Comparison of ENCODE assay signal across 12 cellular contexts in genomic region chr3:39254806-39255449, GRCh38. TPM values are rescaled to one million over a fixed set of nuclear protein-coding genes. Genes with fewer than 3 reads are reported as not detected.
A peak's percentile ranks its signal among the peaks of the same experiment; 100 is the strongest.
DNase-seq lines count a peak whose midpoint lies in the region; ATAC-seq and TF ChIP-seq lines count a peak whose summit lies in the region.
"Had no signal": no experiment of that assay in that cellular context is flagged by ENCODE, and none has a peak within 500 bp of the region (broad histone marks: within the 10 kb centered on the region; RNA-seq: fewer than 3 reads in every experiment).

No MANE protein-coding gene starts in this region.

- H3K27me3 ChIP-seq in MM.1S (replicated peaks; ENCODE audit: insufficient read depth, low read length) = no peaks in the 10 kb centered on the region
- no peaks in the 10 kb centered on the region for H3K27me3 ChIP-seq in prostate gland (replicated peaks; ENCODE audit: insufficient read depth)
- H3K27me3 ChIP-seq: adrenal gland, tibial nerve had no signal

- peak; percentile 25 for ATAC-seq in stimulated activated naive CD8-positive, alpha-beta T cell treated with anti-CD3 and anti-CD28 coated beads, Interleukin-15, Interleukin-2, amounts not matched to agents 100 U/mL and 50 U/mL, for 24 hours
- ATAC-seq in HG03135 (IDR thresholded peaks at IDR 0.05; ENCODE audit: unreplicated experiment) = no peak

- no peak for DNase-seq in activated CD4-positive, alpha-beta memory T cell treated with anti-CD3 and anti-CD28 coated beads for 36 hours
- DNase-seq in activated CD4-positive, alpha-beta memory T cell treated with anti-CD3 and anti-CD28 coated beads, Interleukin-2, amount 10 ng/mL, durations not matched to agents 7 days and 5 days = no peak
- DNase-seq in MM.1S = no peak
- DNase-seq in dedifferentiated amniotic fluid mesenchymal stem cell (ENCODE audit: extremely low spot score) = peak; percentile 36
- DNase-seq in stimulated activated naive CD8-positive, alpha-beta T cell treated with anti-CD3 and anti-CD28 coated beads, Interleukin-15, Interleukin-2, amounts not matched to agents 100 U/mL and 50 U/mL, for 24 hours = no peak
- no peak for DNase-seq in prostate gland (ENCODE audit: low spot score)
- DNase-seq in nucleus accumbens (lab: John Stamatoyannopoulos, UW) = no peak
- DNase-seq: H9 had no signal

- no peak for TF ChIP-seq POLR2A in prostate gland (IDR thresholded peaks at IDR 0.05)

- H3K36me3 Mint-ChIP-seq in activated CD4-positive, alpha-beta memory T cell treated with anti-CD3 and anti-CD28 coated beads for 36 hours = no peaks in the 10 kb centered on the region
- H3K36me3 Mint-ChIP-seq in activated CD4-positive, alpha-beta memory T cell treated with anti-CD3 and anti-CD28 coated beads, Interleukin-2, amount 10 ng/mL, durations not matched to agents 7 days and 5 days (ENCODE audit: low read depth) = no peaks in the 10 kb centered on the region

- no peak overlapping the region for H3K9ac ChIP-seq in MM.1S (ENCODE audit: low read length)

- peak overlapping the region; percentile 60 for H3K4me2 ChIP-seq in MM.1S (ENCODE audit: low read depth, low read length)

- no peaks in the 10 kb centered on the region for H3K36me3 ChIP-seq in MM.1S (replicated peaks; ENCODE audit: insufficient read depth, low read length)
- H3K36me3 ChIP-seq in prostate gland = no peaks in the 10 kb centered on the region
- H3K36me3 ChIP-seq: adrenal gland, tibial nerve had no signal

- H3K27ac ChIP-seq in MM.1S (ENCODE audit: low read length) (peak overlapping the region; percentile 83), prostate gland (no peak overlapping the region)
- H3K27ac ChIP-seq: adrenal gland had no signal

- no peaks in the 10 kb centered on the region for H3K79me2 ChIP-seq in MM.1S (ENCODE audit: low read length)

- peaks cover 24% of the 10 kb centered on the region for H3F3A ChIP-seq in MM.1S (ENCODE audit: insufficient read depth, low read length)

- H3K27ac Mint-ChIP-seq in activated CD4-positive, alpha-beta memory T cell treated with anti-CD3 and anti-CD28 coated beads for 36 hours = peak overlapping the region; percentile 72
- H3K27ac Mint-ChIP-seq in activated CD4-positive, alpha-beta memory T cell treated with anti-CD3 and anti-CD28 coated beads, Interleukin-2, amount 10 ng/mL, durations not matched to agents 7 days and 5 days = no peak overlapping the region
- H3K27ac Mint-ChIP-seq: H9 had no signal

- H3K27me3 Mint-ChIP-seq in activated CD4-positive, alpha-beta memory T cell treated with anti-CD3 and anti-CD28 coated beads for 36 hours = no peaks in the 10 kb centered on the region
- peaks cover 17% of the 10 kb centered on the region for H3K27me3 Mint-ChIP-seq in activated CD4-positive, alpha-beta memory T cell treated with anti-CD3 and anti-CD28 coated beads, Interleukin-2, amount 10 ng/mL, durations not matched to agents 7 days and 5 days

- no peaks in the 10 kb centered on the region for H3K9me2 ChIP-seq in MM.1S (replicated peaks; ENCODE audit: insufficient read depth, low read length)

- no peaks in the 10 kb centered on the region for H4K20me1 ChIP-seq in MM.1S (ENCODE audit: insufficient read depth, low read length)

- CTCF ChIA-PET in activated CD4-positive, alpha-beta memory T cell treated with anti-CD3 and anti-CD28 coated beads for 36 hours (lab: Charles Lee) = interaction anchor here (1.7 to 1.8 kb wide), 2 partner anchors 33 to 37 kb away, joined by 7 read pairs; no protein-coding TSS in a partner anchor
- CTCF ChIA-PET in activated CD4-positive, alpha-beta memory T cell treated with anti-CD3 and anti-CD28 coated beads, Interleukin-2, amount 10 ng/mL, durations not matched to agents 7 days and 5 days (lab: Charles Lee) = interaction anchor here (1.6 to 3.3 kb wide), 3 partner anchors 20 to 47 kb away, joined by 3 to 14 read pairs (median 6); no protein-coding TSS in a partner anchor

- H3K4me3 ChIP-seq in MM.1S (ENCODE audit: low read length) = no peak overlapping the region
- H3K4me3 ChIP-seq in prostate gland = no peak overlapping the region
- H3K4me3 ChIP-seq: adrenal gland, tibial nerve had no signal

- H3K9me3 Mint-ChIP-seq in activated CD4-positive, alpha-beta memory T cell treated with anti-CD3 and anti-CD28 coated beads for 36 hours = no peaks in the 10 kb centered on the region
- no peaks in the 10 kb centered on the region for H3K9me3 Mint-ChIP-seq in activated CD4-positive, alpha-beta memory T cell treated with anti-CD3 and anti-CD28 coated beads, Interleukin-2, amount 10 ng/mL, durations not matched to agents 7 days and 5 days
- H3K9me3 Mint-ChIP-seq: H9 had no signal

- H3K4me3 Mint-ChIP-seq in activated CD4-positive, alpha-beta memory T cell treated with anti-CD3 and anti-CD28 coated beads for 36 hours = no peak overlapping the region
- H3K4me3 Mint-ChIP-seq in activated CD4-positive, alpha-beta memory T cell treated with anti-CD3 and anti-CD28 coated beads, Interleukin-2, amount 10 ng/mL, durations not matched to agents 7 days and 5 days = no peak overlapping the region
- H3K4me3 Mint-ChIP-seq: H9 had no signal

- WGBS in prostate gland = 48% methylated on average over 2 of the region's 2 CpGs

- peaks cover 25% of the 10 kb centered on the region for H3K4me1 Mint-ChIP-seq in activated CD4-positive, alpha-beta memory T cell treated with anti-CD3 and anti-CD28 coated beads for 36 hours (ENCODE audit: low read depth)
- peaks cover 43% of the 10 kb centered on the region for H3K4me1 Mint-ChIP-seq in activated CD4-positive, alpha-beta memory T cell treated with anti-CD3 and anti-CD28 coated beads, Interleukin-2, amount 10 ng/mL, durations not matched to agents 7 days and 5 days
- H3K4me1 Mint-ChIP-seq: H9 had no signal

- peak overlapping the region; percentile 25 for H2AFZ ChIP-seq in MM.1S (ENCODE audit: low read length)

- H3K9me3 ChIP-seq in MM.1S (replicated peaks; ENCODE audit: insufficient read depth, low read length) (no peaks in the 10 kb centered on the region), prostate gland (no peaks in the 10 kb centered on the region)
- H3K9me3 ChIP-seq: adrenal gland, tibial nerve had no signal

- POLR2A ChIA-PET in activated CD4-positive, alpha-beta memory T cell treated with anti-CD3 and anti-CD28 coated beads for 36 hours (lab: Charles Lee) = no interaction called here
- POLR2A ChIA-PET in activated CD4-positive, alpha-beta memory T cell treated with anti-CD3 and anti-CD28 coated beads, Interleukin-2, amount 10 ng/mL, durations not matched to agents 7 days and 5 days (lab: Charles Lee) = interaction anchor here (0.8 to 2.6 kb wide), 3 partner anchors 13 to 20 kb away, joined by 4 to 8 read pairs (median 5); no protein-coding TSS in a partner anchor

- TF ChIP-seq CTCF in MM.1S (IDR thresholded peaks at IDR 0.05; ENCODE audit: low read length) (no peak), prostate gland (IDR thresholded peaks at IDR 0.05) (no peak)

- intact Hi-C loops in activated CD4-positive, alpha-beta memory T cell treated with anti-CD3 and anti-CD28 coated beads for 36 hours (cut with micrococcal nuclease) = loop anchor here (1.0 kb wide), 1 partner anchor 12 kb away; no protein-coding TSS in a partner anchor
- intact Hi-C loops in prostate gland (cut with DNase I) = no loop called here

- H3K4me1 ChIP-seq in MM.1S (ENCODE audit: low read length) = peaks cover 43% of the 10 kb centered on the region
- H3K4me1 ChIP-seq in prostate gland (replicated peaks) = no peaks in the 10 kb centered on the region

RNA-seq across cellular contexts. Expression of gene CX3CR1, which starts 24.9 kb away (rescaled TPM):
- under 1 TPM; 0.07 to 0.21 TPM for total RNA-seq in activated CD4-positive, alpha-beta memory T cell treated with anti-CD3 and anti-CD28 coated beads for 36 hours
- 1 to 10 TPM; 5.5 to 6.2 TPM for total RNA-seq in activated CD4-positive, alpha-beta memory T cell treated with anti-CD3 and anti-CD28 coated beads, Interleukin-2, amount 10 ng/mL, durations not matched to agents 7 days and 5 days
- 1 to 10 TPM; 2.7 to 3.4 TPM for total RNA-seq in prostate gland
- total RNA-seq: H9, NCI-H460 had no signal
